ENCODE assay signal across 32 cellular contexts in the genomic region with DNA sequence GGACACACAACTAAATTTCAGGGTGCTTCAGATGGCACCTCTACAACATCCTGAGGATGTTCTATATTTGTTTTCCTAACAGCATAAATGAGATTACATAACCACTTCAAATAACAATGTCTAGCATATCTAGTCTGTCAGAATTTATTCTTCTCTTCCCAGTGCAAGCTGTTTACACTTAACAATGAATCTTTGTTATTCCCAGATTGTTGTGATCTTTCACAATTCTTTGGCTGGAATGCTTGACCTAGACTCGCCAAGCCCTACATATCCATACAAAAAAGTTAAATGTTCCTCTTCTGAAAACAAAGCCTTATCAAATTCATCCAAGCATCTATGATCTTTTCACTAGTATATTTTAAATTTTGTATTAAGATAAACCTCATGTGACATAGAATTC.
DNase-seq lines count a peak whose midpoint lies in the region; ATAC-seq, FAIRE-seq and TF ChIP-seq lines count a peak whose summit lies in the region.
"Had no signal": no experiment of that assay in that cellular context is flagged by ENCODE, and none has a peak within 500 bp of the region (broad histone marks: within the 10 kb centered on the region; RNA-seq: fewer than 3 reads in every experiment).

No MANE protein-coding gene starts in this region.

- POLR2A ChIA-PET in activated CD4-positive, alpha-beta T cell treated with anti-CD3 and anti-CD28 coated beads, Interleukin-2, amount 10 ng/mL, durations not matched to agents 7 days and 5 days (lab: Charles Lee), result no interaction called here

- peak; percentile 17 for FAIRE-seq in frontal cortex (lab: Jason Lieb, UNC)
- FAIRE-seq: A549, keratinocyte, small intestine had no signal

- CTCF ChIA-PET in activated CD4-positive, alpha-beta T cell treated with anti-CD3 and anti-CD28 coated beads, Interleukin-2, amount 10 ng/mL, durations not matched to agents 7 days and 5 days (lab: Charles Lee), result no interaction called here

- H3K9me3 ChIP-seq in upper lobe of right lung, result no peaks in the 10 kb centered on the region
- H3K9me3 ChIP-seq: A549, esophagus squamous epithelium, upper lobe of left lung had no signal

- ATAC-seq in activated T-helper 17 cell treated with anti-CD3 and anti-CD28 coated beads, Interleukin-2, amount 50 U/mL, for 72 hours (replicated peaks), result no peak
- ATAC-seq in upper lobe of right lung, result no peak
- no peak for ATAC-seq in omental fat pad (ENCODE audit: low FRiP score)
- ATAC-seq: A549; activated CD8-positive, alpha-beta memory T cell treated with anti-CD3 and anti-CD28 coated beads, Interleukin-2, amount 10 ng/mL, durations not matched to agents 7 days and 5 days; effector memory CD8-positive, alpha-beta T cell; HCT116; natural killer cell; stimulated activated naive CD8-positive, alpha-beta T cell treated with anti-CD3 and anti-CD28 coated beads, Interleukin-15, amount 100 ng/mL, for 72 hours; WTC11 had no signal

- no peak overlapping the region for H3K4me3 ChIP-seq in upper lobe of right lung
- H3K4me3 ChIP-seq: A549, esophagus squamous epithelium, upper lobe of left lung had no signal

- intact Hi-C loops in upper lobe of right lung (cut with DNase I), result no loop called here

- H3K36me3 ChIP-seq in upper lobe of right lung, result peaks cover 88% of the 10 kb centered on the region

- H3K36me3 Mint-ChIP-seq in activated CD4-positive, alpha-beta T cell treated with anti-CD3 and anti-CD28 coated beads, Interleukin-2, amount 10 ng/mL, durations not matched to agents 7 days and 5 days (ENCODE audit: low read depth), result peaks cover 67% of the 10 kb centered on the region
- H3K36me3 Mint-ChIP-seq in activated T-helper 17 cell treated with anti-CD3 and anti-CD28 coated beads, Interleukin-2, amount 50 U/mL, for 72 hours (ENCODE audit: low read depth), result peaks cover 99% of the 10 kb centered on the region

- H3K27ac Mint-ChIP-seq in activated CD4-positive, alpha-beta T cell treated with anti-CD3 and anti-CD28 coated beads, Interleukin-2, amount 10 ng/mL, durations not matched to agents 7 days and 5 days, result peak overlapping the region; percentile 56
- peak overlapping the region; percentile 24 for H3K27ac Mint-ChIP-seq in activated T-helper 17 cell treated with anti-CD3 and anti-CD28 coated beads, Interleukin-2, amount 50 U/mL, for 72 hours
- H3K27ac Mint-ChIP-seq: activated CD8-positive, alpha-beta memory T cell treated with anti-CD3 and anti-CD28 coated beads, Interleukin-2, amount 10 ng/mL, durations not matched to agents 7 days and 5 days; memory B cell; progenitor cell of endocrine pancreas had no signal

- no peak overlapping the region for H3K4me3 Mint-ChIP-seq in activated CD4-positive, alpha-beta T cell treated with anti-CD3 and anti-CD28 coated beads, Interleukin-2, amount 10 ng/mL, durations not matched to agents 7 days and 5 days
- H3K4me3 Mint-ChIP-seq in activated T-helper 17 cell treated with anti-CD3 and anti-CD28 coated beads, Interleukin-2, amount 50 U/mL, for 72 hours, result no peak overlapping the region
- H3K4me3 Mint-ChIP-seq: activated CD8-positive, alpha-beta memory T cell treated with anti-CD3 and anti-CD28 coated beads, Interleukin-2, amount 10 ng/mL, durations not matched to agents 7 days and 5 days; effector memory CD8-positive, alpha-beta T cell; memory B cell; natural killer cell; stimulated activated naive CD8-positive, alpha-beta T cell treated with anti-CD3 and anti-CD28 coated beads, Interleukin-15, amount 100 ng/mL, for 72 hours; WTC11 had no signal

- H3K27me3 ChIP-seq in upper lobe of right lung, result no peaks in the 10 kb centered on the region
- H3K27me3 ChIP-seq: esophagus squamous epithelium, upper lobe of left lung had no signal

- TF ChIP-seq CTCF in upper lobe of right lung (IDR thresholded peaks at IDR 0.05) (no peak), omental fat pad (IDR thresholded peaks at IDR 0.05) (no peak)

- H3K27me3 Mint-ChIP-seq in activated CD4-positive, alpha-beta T cell treated with anti-CD3 and anti-CD28 coated beads, Interleukin-2, amount 10 ng/mL, durations not matched to agents 7 days and 5 days, result no peaks in the 10 kb centered on the region
- H3K27me3 Mint-ChIP-seq in activated T-helper 17 cell treated with anti-CD3 and anti-CD28 coated beads, Interleukin-2, amount 50 U/mL, for 72 hours, result no peaks in the 10 kb centered on the region
- H3K27me3 Mint-ChIP-seq: activated CD8-positive, alpha-beta memory T cell treated with anti-CD3 and anti-CD28 coated beads, Interleukin-2, amount 10 ng/mL, durations not matched to agents 7 days and 5 days; effector memory CD8-positive, alpha-beta T cell; memory B cell; progenitor cell of endocrine pancreas; stimulated activated naive CD8-positive, alpha-beta T cell treated with anti-CD3 and anti-CD28 coated beads, Interleukin-15, amount 100 ng/mL, for 72 hours had no signal

- DNase-seq in activated CD4-positive, alpha-beta T cell treated with anti-CD3 and anti-CD28 coated beads, Interleukin-2, amount 10 ng/mL, durations not matched to agents 7 days and 5 days, result no peak
- no peak for DNase-seq in activated CD4-positive, alpha-beta T cell treated with anti-CD3 and anti-CD28 coated beads for 4 hours
- DNase-seq in frontal cortex (ENCODE audit: low spot score in 2 of 2) (no peak), substantia nigra (lab: John Stamatoyannopoulos, UW) (no peak), HCEC 1CT (no peak), upper lobe of right lung (no peak), omental fat pad (ENCODE audit: low spot score) (no peak)
- DNase-seq: activated CD8-positive, alpha-beta memory T cell treated with anti-CD3 and anti-CD28 coated beads, Interleukin-2, amount 10 ng/mL, durations not matched to agents 7 days and 5 days; activated effector memory CD4-positive, alpha-beta T cell treated with anti-CD3 and anti-CD28 coated beads, Interleukin-2, amount 50 U/mL, for 16 hours; aorta; cerebellar nuclear complex; DMS153; effector memory CD8-positive, alpha-beta T cell; esophagus squamous epithelium; GDM1; KG1; natural killer cell; NCI-H2029; NCI-H345; SHP77 treated with DMSO at 0.1 percent for 48 hours; small intestine; stimulated activated CD4-positive, alpha-beta T cell treated with anti-CD3 and anti-CD28 coated beads, Interleukin-2, amount 100 ng/mL, for 48 hours; stimulated activated naive CD8-positive, alpha-beta T cell treated with anti-CD3 and anti-CD28 coated beads, Interleukin-15, amount 100 ng/mL, for 72 hours; upper lobe of left lung had no signal

- peaks cover 17% of the 10 kb centered on the region for H3K4me1 Mint-ChIP-seq in activated CD4-positive, alpha-beta T cell treated with anti-CD3 and anti-CD28 coated beads, Interleukin-2, amount 10 ng/mL, durations not matched to agents 7 days and 5 days
- peaks cover 7% of the 10 kb centered on the region for H3K4me1 Mint-ChIP-seq in activated T-helper 17 cell treated with anti-CD3 and anti-CD28 coated beads, Interleukin-2, amount 50 U/mL, for 72 hours
- H3K4me1 Mint-ChIP-seq: memory B cell; stimulated activated naive CD8-positive, alpha-beta T cell treated with anti-CD3 and anti-CD28 coated beads, Interleukin-15, amount 100 ng/mL, for 72 hours; WTC11 had no signal

- H3K27ac ChIP-seq in substantia nigra (ENCODE audit: low read depth, low read length, poor library complexity, severe bottlenecking), result peak overlapping the region; percentile 31
- H3K27ac ChIP-seq in upper lobe of right lung, result no peak overlapping the region
- H3K27ac ChIP-seq: A549, C4-2B, upper lobe of left lung had no signal

- H3K9me3 Mint-ChIP-seq in activated CD4-positive, alpha-beta T cell treated with anti-CD3 and anti-CD28 coated beads, Interleukin-2, amount 10 ng/mL, durations not matched to agents 7 days and 5 days, result no peaks in the 10 kb centered on the region
- H3K9me3 Mint-ChIP-seq in activated T-helper 17 cell treated with anti-CD3 and anti-CD28 coated beads, Interleukin-2, amount 50 U/mL, for 72 hours, result no peaks in the 10 kb centered on the region
- H3K9me3 Mint-ChIP-seq: effector memory CD8-positive, alpha-beta T cell; memory B cell; natural killer cell; stimulated activated naive CD8-positive, alpha-beta T cell treated with anti-CD3 and anti-CD28 coated beads, Interleukin-15, amount 100 ng/mL, for 72 hours; WTC11 had no signal

- H3K4me1 ChIP-seq in upper lobe of right lung, result no peaks in the 10 kb centered on the region
- H3K4me1 ChIP-seq: A549, esophagus squamous epithelium had no signal
